In genomic region chr16:27174798-27175197, GRCh38 we compare ENCODE assay signal across 1 cellular context.
TF ChIP-seq lines count a peak whose summit lies in the region.

No MANE protein-coding gene starts in this region.

TF ChIP-seq in HCT116, 20 proteins besides CTCF, POLR2A, EP300 and RAD21 (continued from another document):
- TF ChIP-seq MAX (IDR thresholded peaks at IDR 0.05) (no peak), POLR2AphosphoS5 (IDR thresholded peaks at IDR 0.05; ENCODE audit: low read depth, low read length) (no peak), ZBTB33 (IDR thresholded peaks at IDR 0.05; ENCODE audit: extremely low read depth, insufficient replicate concordance, low read length) (no peak), CEBPB (IDR thresholded peaks at IDR 0.05; ENCODE audit: low read depth) (no peak), EGR1 (IDR thresholded peaks at IDR 0.05; ENCODE audit: low read depth) (no peak), JUND (IDR thresholded peaks at IDR 0.05) (no peak)
